8 cellular contexts compared by ENCODE assay signal in genomic region chr9:133238272-133238850, GRCh38. TPM values are rescaled to one million over a fixed set of nuclear protein-coding genes. Genes with fewer than 3 reads are reported as not detected.
A peak's percentile ranks its signal among the peaks of the same experiment; 100 is the strongest.
DNase-seq lines count a peak whose midpoint lies in the region; ATAC-seq and TF ChIP-seq lines count a peak whose summit lies in the region.

No MANE protein-coding gene starts in this region.

- peaks cover 0 to 17% (median 8%) of the 10 kb centered on the region in 7 donors for H3K4me1 Mint-ChIP-seq in naive thymus-derived CD4-positive, alpha-beta T cell

- POLR2A ChIA-PET in HEK293T (lab: Yijun Ruan, JAX), result interaction anchor here (1.2 kb wide), 1 partner anchor 92 kb away, joined by 3 read pairs; no protein-coding TSS in a partner anchor
- POLR2A ChIA-PET in naive thymus-derived CD4-positive, alpha-beta T cell (lab: Charles Lee), result no interaction called here

- H3K4me3 Mint-ChIP-seq in naive thymus-derived CD4-positive, alpha-beta T cell, result peak overlapping the region; percentile 33 to 79 (median 69)

- H3K27me3 Mint-ChIP-seq in naive thymus-derived CD4-positive, alpha-beta T cell, result peaks cover 9 to 22% (median 12%) of the 10 kb centered on the region in 5 donors

- no peak for TF ChIP-seq CTCF in foreskin fibroblast (IDR thresholded peaks at IDR 0.05; ENCODE audit: low read depth, low read length)

- H3K27ac Mint-ChIP-seq in naive thymus-derived CD4-positive, alpha-beta T cell, result no peak overlapping the region

- H3K36me3 Mint-ChIP-seq in naive thymus-derived CD4-positive, alpha-beta T cell, result no peaks in the 10 kb centered on the region

- H3K9me3 Mint-ChIP-seq in naive thymus-derived CD4-positive, alpha-beta T cell, result no peaks in the 10 kb centered on the region

- no peaks in the 10 kb centered on the region for H3K36me3 ChIP-seq in naive thymus-derived CD4-positive, alpha-beta T cell (ENCODE audit: control insufficient read depth in 2 of 3, insufficient read depth in 3 of 3, low read length in 3 of 3)

- peaks cover 0 to 3% of the 10 kb centered on the region in 2 donors for H3K4me1 ChIP-seq in naive thymus-derived CD4-positive, alpha-beta T cell (ENCODE audit: control insufficient read depth in 2 of 2, insufficient read depth in 2 of 2, low read length in 2 of 2)

- H3K9me3 ChIP-seq in naive thymus-derived CD4-positive, alpha-beta T cell (ENCODE audit: control insufficient read depth in 2 of 3, low read length in 3 of 3), result no peaks in the 10 kb centered on the region

- intact Hi-C loops in naive thymus-derived CD4-positive, alpha-beta T cell (cut with micrococcal nuclease), result loop anchor here in 1 of 2 donors (2.0 to 5.0 kb wide), 2 partner anchors 36 to 249 kb away; partner anchors contain the start of gene ABO

- DNase-seq in HEK293T (ENCODE audit: extremely low spot score), result peak; percentile 68
- peak; percentile 11 for DNase-seq in activated T-cell treated with anti-CD3 and anti-CD28 coated beads for 1 hour (ENCODE audit: low read depth)
- DNase-seq in foreskin fibroblast, result peak; percentile 5 to 42
- peak in 6 of 9 donors; percentile 4 to 39 (median 14) for DNase-seq in naive thymus-derived CD4-positive, alpha-beta T cell
- peak in 14 of 49 donors; percentile 1 to 43 (median 19) for DNase-seq in substantia nigra (lab: John Stamatoyannopoulos, UW)
- DNase-seq in NCI-H2029 (lab: John Stamatoyannopoulos, UW), result no peak
- DNase-seq in NCI-H2107 treated with DMSO at 0.1 percent for 48 hours (lab: John Stamatoyannopoulos, UW; ENCODE audit: unreplicated experiment), result no peak

- peaks cover 0 to 3% of the 10 kb centered on the region in 2 donors for H3K27me3 ChIP-seq in naive thymus-derived CD4-positive, alpha-beta T cell (ENCODE audit: control insufficient read depth in 2 of 2, insufficient read depth in 2 of 2, low read length in 2 of 2)

- CTCF ChIA-PET in HEK293T (lab: Yijun Ruan, JAX), result interaction anchor here (0.6 to 1.2 kb wide), 5 partner anchors 14 to 95 kb away, joined by 3 to 4 read pairs (median 3); no protein-coding TSS in a partner anchor
- CTCF ChIA-PET in naive thymus-derived CD4-positive, alpha-beta T cell (lab: Charles Lee), result interaction anchor here (0.6 to 0.8 kb wide), 5 partner anchors 32 to 546 kb away, joined by 3 to 4 read pairs (median 4); no protein-coding TSS in a partner anchor

- peak; percentile 77 for ATAC-seq in naive thymus-derived CD4-positive, alpha-beta T cell
- no peak for ATAC-seq in GM21576 (IDR thresholded peaks at IDR 0.05; ENCODE audit: unreplicated experiment)

- H3K27ac ChIP-seq in naive thymus-derived CD4-positive, alpha-beta T cell (ENCODE audit: low read depth, low read length), result no peak overlapping the region
- peak overlapping the region; percentile 55 for H3K27ac ChIP-seq in substantia nigra (ENCODE audit: low read depth, low read length, poor library complexity, severe bottlenecking)

- H3K4me3 ChIP-seq in foreskin fibroblast (ENCODE audit: low read depth in 1 of 2, low read length in 2 of 2), result peak overlapping the region in 1 of 2 donors; percentile 9
- peak overlapping the region; percentile 41 for H3K4me3 ChIP-seq in naive thymus-derived CD4-positive, alpha-beta T cell (ENCODE audit: low read length)

TF ChIP-seq in HEK293T, 16 proteins besides CTCF, POLR2A, EP300 and RAD21:
- no peak for TF ChIP-seq SP1 (IDR thresholded peaks at IDR 0.05)
- no peak for TF ChIP-seq PKNOX1 (IDR thresholded peaks at IDR 0.05)
- TF ChIP-seq SUZ12 (IDR thresholded peaks at IDR 0.05), result no peak
- no peak for TF ChIP-seq TARDBP (IDR thresholded peaks at IDR 0.05)
- TF ChIP-seq ARNT (IDR thresholded peaks at IDR 0.05), result no peak
- TF ChIP-seq LEF1 (IDR thresholded peaks at IDR 0.05; ENCODE audit: borderline replicate concordance), result no peak
- no peak for TF ChIP-seq FOXM1 (IDR thresholded peaks at IDR 0.05; ENCODE audit: borderline replicate concordance)
- TF ChIP-seq FOXA1 (IDR thresholded peaks at IDR 0.05), result no peak
- no peak for TF ChIP-seq NFRKB (IDR thresholded peaks at IDR 0.05)
- no peak for TF ChIP-seq CTBP1 (IDR thresholded peaks at IDR 0.05; ENCODE audit: borderline replicate concordance)
- TF ChIP-seq ZNF384 (IDR thresholded peaks at IDR 0.05), result no peak
- no peak for TF ChIP-seq HDGF (IDR thresholded peaks at IDR 0.05; ENCODE audit: borderline replicate concordance)
- no peak for TF ChIP-seq FOXK2 (IDR thresholded peaks at IDR 0.05)
- no peak for TF ChIP-seq ELF4 (IDR thresholded peaks at IDR 0.05)
- no peak for TF ChIP-seq L3MBTL2 (conservative IDR thresholded peaks at IDR 0.05)
- TF ChIP-seq BHLHE40 (IDR thresholded peaks at IDR 0.05; ENCODE audit: borderline replicate concordance), result no peak

RNA-seq across cellular contexts. Expression of gene OBP2B, which starts 29.3 kb away (rescaled TPM):
- not detected for total RNA-seq in naive thymus-derived CD4-positive, alpha-beta T cell
- polyA plus RNA-seq in naive thymus-derived CD4-positive, alpha-beta T cell, result not detected

RNA-seq across cellular contexts. Expression of gene ABO, which starts 36.6 kb away (rescaled TPM):
- total RNA-seq in naive thymus-derived CD4-positive, alpha-beta T cell, result 1 to 10 TPM in 2 of 5 experiments, not detected in 3; 1.7 to 3.3 TPM
- polyA plus RNA-seq in naive thymus-derived CD4-positive, alpha-beta T cell, result not detected

Comparison
In these comparisons a context has a peak if more than half of its experiments do, and no peak if none do; other contexts are left out.
1. DNase-seq: peak in HEK293T (single experiment), activated T-cell treated with anti-CD3 and anti-CD28 coated beads for 1 hour (single experiment), foreskin fibroblast (2 of 2) and naive thymus-derived CD4-positive, alpha-beta T cell (6 of 9); none in NCI-H2029 (single experiment) and NCI-H2107 treated with DMSO at 0.1 percent for 48 hours (single experiment).